1 cellular context compared by ENCODE assay signal in genomic region chr2:200888719-200889625, GRCh38.
TF ChIP-seq lines count a peak whose summit lies in the region.

Gene NIF3L1 (plus strand): TSS chr2:200889371. CDS start chr2:200891944, 2,573 bp downstream.
Gene PPIL3 (minus strand): TSS chr2:200889077. CDS start chr2:200887615, 1,462 bp downstream.

TF ChIP-seq in HepG2, 621 proteins besides CTCF, POLR2A, EP300 and RAD21 (continued from another document):
- peak; percentile 92 for TF ChIP-seq SPEN (CRISPR knock-in tag; IDR thresholded peaks at IDR 0.05; ENCODE audit: low read depth)
- no peak for TF ChIP-seq HNRNPLL (IDR thresholded peaks at IDR 0.05; ENCODE audit: low read depth, low read length, poor library complexity, severe bottlenecking)
- TF ChIP-seq ZFP62 (CRISPR knock-in tag; IDR thresholded peaks at IDR 0.05), result no peak
- TF ChIP-seq ZNF577 (CRISPR knock-in tag; IDR thresholded peaks at IDR 0.05; ENCODE audit: borderline replicate concordance, low read depth), result no peak
- no peak for TF ChIP-seq ZNF292 (CRISPR knock-in tag; IDR thresholded peaks at IDR 0.05; ENCODE audit: borderline replicate concordance, low read depth)
- peak; percentile 91; the same call in 1 of the 2 replicates for TF ChIP-seq BRCA1 (CRISPR knock-in tag; IDR thresholded peaks at IDR 0.05)
- peak; percentile 82 for TF ChIP-seq ISL2 (CRISPR knock-in tag; IDR thresholded peaks at IDR 0.05)
- 0 out of 2 replicates have a peak, but pooled peaks have one; percentile 56 for TF ChIP-seq RNF2 (conservative IDR thresholded peaks at IDR 0.05; ENCODE audit: low read depth)
- peak; percentile 88 for TF ChIP-seq HOXA5 (CRISPR knock-in tag; IDR thresholded peaks at IDR 0.05)
- TF ChIP-seq TEAD3 (CRISPR knock-in tag; optimal IDR thresholded peaks at IDR 0.05; ENCODE audit: borderline replicate concordance), result peak; percentile 69
- TF ChIP-seq KDM3A (CRISPR knock-in tag; IDR thresholded peaks at IDR 0.05; ENCODE audit: low read depth), result peak; percentile 66; the same call in 1 of the 2 replicates
- no peak; the same call in 1 of the 2 replicates for TF ChIP-seq ZNF121 (CRISPR knock-in tag; IDR thresholded peaks at IDR 0.05)
- TF ChIP-seq ZNF562 (CRISPR knock-in tag; IDR thresholded peaks at IDR 0.05; ENCODE audit: borderline replicate concordance), result no peak
- no peak for TF ChIP-seq HMG20A (CRISPR knock-in tag; IDR thresholded peaks at IDR 0.05; ENCODE audit: borderline replicate concordance)
- TF ChIP-seq ZNF776 (CRISPR knock-in tag; IDR thresholded peaks at IDR 0.05), result no peak; the same call in 1 of the 2 replicates
